ENCODE assay signal across 34 cellular contexts in genomic region chr11:114988644-114989043, GRCh38.
"Had no signal": no experiment of that assay in that cellular context is flagged by ENCODE, and none has a peak within 500 bp of the region (broad histone marks: within the 10 kb centered on the region; RNA-seq: fewer than 3 reads in every experiment).

No MANE protein-coding gene starts in this region.

- H3K4me3 ChIP-seq: adrenal gland, body of pancreas had no signal

- H3K4me1 ChIP-seq: body of pancreas had no signal

- H3K36me3 ChIP-seq: adrenal gland had no signal

- H3K27me3 Mint-ChIP-seq: activated CD4-positive, alpha-beta memory T cell treated with anti-CD3 and anti-CD28 coated beads for 36 hours; activated CD8-positive, alpha-beta memory T cell treated with anti-CD3 and anti-CD28 coated beads, Interleukin-2, amount 10 ng/mL, durations not matched to agents 7 days and 5 days; activated naive CD4-positive, alpha-beta T cell treated with anti-CD3 and anti-CD28 coated beads, Interleukin-2, amount 50 U/mL, for 24 hours; activated naive CD8-positive, alpha-beta T cell treated with anti-CD3 and anti-CD28 coated beads for 36 hours; activated naive CD8-positive, alpha-beta T cell treated with anti-CD3 and anti-CD28 coated beads, Interleukin-2, amount 50 U/mL, for 24 hours; effector memory CD8-positive, alpha-beta T cell had no signal

- H3K27ac Mint-ChIP-seq: activated CD4-positive, alpha-beta memory T cell treated with anti-CD3 and anti-CD28 coated beads for 36 hours; activated CD8-positive, alpha-beta memory T cell treated with anti-CD3 and anti-CD28 coated beads, Interleukin-2, amount 10 ng/mL, durations not matched to agents 7 days and 5 days; activated CD8-positive, alpha-beta T cell treated with anti-CD3 and anti-CD28 coated beads, Interleukin-2, amount 10 ng/mL, durations not matched to agents 7 days and 5 days; activated naive CD4-positive, alpha-beta T cell treated with anti-CD3 and anti-CD28 coated beads for 36 hours; activated naive CD4-positive, alpha-beta T cell treated with anti-CD3 and anti-CD28 coated beads, Interleukin-2, amount 50 U/mL, for 24 hours; activated naive CD8-positive, alpha-beta T cell treated with anti-CD3 and anti-CD28 coated beads for 36 hours; activated naive CD8-positive, alpha-beta T cell treated with anti-CD3 and anti-CD28 coated beads, Interleukin-2, amount 50 U/mL, for 24 hours; activated T-helper 1 cell treated with anti-CD3 and anti-CD28 coated beads, Interleukin-12 subunit alpha, Interleukin-12 subunit beta, Interleukin-2, Interleukin-4 antibody, amounts not matched to agents 30 ng/mL and 10 ng/mL and 1 ng/mL, durations not matched to agents 14 hours and 24 hours and 36 hours; activated T-helper 2 cell treated with anti-CD3 and anti-CD28 coated beads, Interferon-gamma antibody, Interleukin-2, Interleukin-4, amounts not matched to agents 10 μg/mL and 5 μg/mL and 100 μg/mL, durations not matched to agents 14 hours and 24 hours and 36 hours; effector memory CD8-positive, alpha-beta T cell; WTC11 had no signal

- H3K27ac ChIP-seq: adrenal gland, body of pancreas, epithelial cell of prostate had no signal

- DNase-seq: activated CD4-positive, alpha-beta memory T cell treated with anti-CD3 and anti-CD28 coated beads for 36 hours; activated CD4-positive, alpha-beta T cell treated with anti-CD3 and anti-CD28 coated beads for 1 hour; activated CD4-positive, alpha-beta T cell treated with anti-CD3 and anti-CD28 coated beads for 48 hours; activated CD4-positive, alpha-beta T cell treated with anti-CD3 and anti-CD28 coated beads, Interleukin-2, amount 50 U/mL, for 1 hour; activated CD8-positive, alpha-beta memory T cell treated with anti-CD3 and anti-CD28 coated beads, Interleukin-2, amount 10 ng/mL, durations not matched to agents 7 days and 5 days; activated CD8-positive, alpha-beta memory T cell treated with anti-CD3 and anti-CD28 coated beads, Interleukin-2, amount 50 U/mL, for 4 hours; activated CD8-positive, alpha-beta T cell treated with anti-CD3 and anti-CD28 coated beads, Interleukin-2, amount 10 ng/mL, durations not matched to agents 7 days and 5 days; activated effector memory CD4-positive, alpha-beta T cell treated with anti-CD3 and anti-CD28 coated beads, Interleukin-2, amount 50 U/mL, for 16 hours; activated naive CD4-positive, alpha-beta T cell treated with anti-CD3 and anti-CD28 coated beads for 36 hours; activated naive CD8-positive, alpha-beta T cell treated with anti-CD3 and anti-CD28 coated beads for 36 hours; activated naive CD8-positive, alpha-beta T cell treated with anti-CD3 and anti-CD28 coated beads, Interleukin-2, amount 50 U/mL, for 24 hours; activated T-cell treated with anti-CD3 and anti-CD28 coated beads, Interleukin-2, amount 50 U/mL, for 1 hour; activated T-cell treated with anti-CD3 and anti-CD28 coated beads, Interleukin-2, amount 50 U/mL, for 48 hours; adrenal gland; amygdala; aorta; body of pancreas; caudate nucleus; cortex of kidney; dermis blood vessel endothelial cell; effector CD4-positive, alpha-beta T cell; effector memory CD8-positive, alpha-beta T cell; foreskin fibroblast; head of caudate nucleus; T-helper 2 cell had no signal

- H3K9me3 Mint-ChIP-seq: activated CD4-positive, alpha-beta memory T cell treated with anti-CD3 and anti-CD28 coated beads for 36 hours; activated naive CD4-positive, alpha-beta T cell treated with anti-CD3 and anti-CD28 coated beads for 36 hours; activated naive CD4-positive, alpha-beta T cell treated with anti-CD3 and anti-CD28 coated beads, Interleukin-2, amount 50 U/mL, for 24 hours; activated naive CD8-positive, alpha-beta T cell treated with anti-CD3 and anti-CD28 coated beads for 36 hours; activated naive CD8-positive, alpha-beta T cell treated with anti-CD3 and anti-CD28 coated beads, Interleukin-2, amount 50 U/mL, for 24 hours; activated T-helper 1 cell treated with anti-CD3 and anti-CD28 coated beads, Interleukin-12 subunit alpha, Interleukin-12 subunit beta, Interleukin-2, Interleukin-4 antibody, amounts not matched to agents 30 ng/mL and 10 ng/mL and 1 ng/mL, durations not matched to agents 14 hours and 24 hours and 36 hours; activated T-helper 2 cell treated with anti-CD3 and anti-CD28 coated beads, Interferon-gamma antibody, Interleukin-2, Interleukin-4, amounts not matched to agents 10 μg/mL and 5 μg/mL and 100 μg/mL, durations not matched to agents 14 hours and 24 hours and 36 hours; effector memory CD8-positive, alpha-beta T cell; WTC11 had no signal

- FAIRE-seq: colon, endometrium, endothelial cell of umbilical vein, frontal cortex had no signal

- H3K9me3 ChIP-seq: adrenal gland, body of pancreas had no signal

- ATAC-seq: activated CD8-positive, alpha-beta memory T cell treated with anti-CD3 and anti-CD28 coated beads, Interleukin-2, amount 10 ng/mL, durations not matched to agents 7 days and 5 days; activated CD8-positive, alpha-beta T cell treated with anti-CD3 and anti-CD28 coated beads, Interleukin-2, amount 10 ng/mL, durations not matched to agents 7 days and 5 days; activated naive CD8-positive, alpha-beta T cell treated with anti-CD3 and anti-CD28 coated beads, Interleukin-2, amount 50 U/mL, for 24 hours; body of pancreas; effector memory CD8-positive, alpha-beta T cell; WTC11 had no signal

- H3K36me3 Mint-ChIP-seq: activated CD4-positive, alpha-beta memory T cell treated with anti-CD3 and anti-CD28 coated beads for 36 hours; activated CD8-positive, alpha-beta memory T cell treated with anti-CD3 and anti-CD28 coated beads, Interleukin-2, amount 10 ng/mL, durations not matched to agents 7 days and 5 days; activated naive CD4-positive, alpha-beta T cell treated with anti-CD3 and anti-CD28 coated beads, Interleukin-2, amount 50 U/mL, for 24 hours; activated naive CD8-positive, alpha-beta T cell treated with anti-CD3 and anti-CD28 coated beads for 36 hours; WTC11 had no signal

- H3K4me3 Mint-ChIP-seq: activated CD4-positive, alpha-beta memory T cell treated with anti-CD3 and anti-CD28 coated beads for 36 hours; activated CD8-positive, alpha-beta memory T cell treated with anti-CD3 and anti-CD28 coated beads, Interleukin-2, amount 10 ng/mL, durations not matched to agents 7 days and 5 days; activated CD8-positive, alpha-beta T cell treated with anti-CD3 and anti-CD28 coated beads, Interleukin-2, amount 10 ng/mL, durations not matched to agents 7 days and 5 days; activated naive CD4-positive, alpha-beta T cell treated with anti-CD3 and anti-CD28 coated beads for 36 hours; activated naive CD4-positive, alpha-beta T cell treated with anti-CD3 and anti-CD28 coated beads, Interleukin-2, amount 50 U/mL, for 24 hours; activated naive CD8-positive, alpha-beta T cell treated with anti-CD3 and anti-CD28 coated beads for 36 hours; activated naive CD8-positive, alpha-beta T cell treated with anti-CD3 and anti-CD28 coated beads, Interleukin-2, amount 50 U/mL, for 24 hours; activated T-helper 1 cell treated with anti-CD3 and anti-CD28 coated beads, Interleukin-12 subunit alpha, Interleukin-12 subunit beta, Interleukin-2, Interleukin-4 antibody, amounts not matched to agents 30 ng/mL and 10 ng/mL and 1 ng/mL, durations not matched to agents 14 hours and 24 hours and 36 hours; effector memory CD8-positive, alpha-beta T cell; WTC11 had no signal

- H3K27me3 ChIP-seq: adrenal gland, body of pancreas had no signal

- H3K4me1 Mint-ChIP-seq: activated CD8-positive, alpha-beta memory T cell treated with anti-CD3 and anti-CD28 coated beads, Interleukin-2, amount 10 ng/mL, durations not matched to agents 7 days and 5 days; activated naive CD4-positive, alpha-beta T cell treated with anti-CD3 and anti-CD28 coated beads, Interleukin-2, amount 50 U/mL, for 24 hours; activated naive CD8-positive, alpha-beta T cell treated with anti-CD3 and anti-CD28 coated beads for 36 hours; activated naive CD8-positive, alpha-beta T cell treated with anti-CD3 and anti-CD28 coated beads, Interleukin-2, amount 50 U/mL, for 24 hours had no signal
